ENCODE assay signal across 8 cellular contexts in genomic region chr6:26286168-26286854, GRCh38.
DNase-seq lines count a peak whose midpoint lies in the region; ATAC-seq and TF ChIP-seq lines count a peak whose summit lies in the region.

No MANE protein-coding gene starts in this region.

- peak overlapping the region; percentile 66 to 96 for H3K4me3 ChIP-seq in Panc1 (ENCODE audit: low read depth in 2 of 2, low read length in 2 of 2)

- H3K4me1 ChIP-seq in Panc1 (ENCODE audit: control insufficient read depth, insufficient read depth, low read length): peaks cover 12% of the 10 kb centered on the region; the same call in 1 of the 2 replicates

- peaks cover 5% of the 10 kb centered on the region for H3K27me3 Mint-ChIP-seq in nephron (ENCODE audit: low read depth)

- in situ Hi-C loops in Panc1 (cut with HindIII; ENCODE audit: low pct_unique_long_range_greater_than_20kb, low sequenced_read_pairs): no loop called here

- ATAC-seq in Panc1: peak; percentile 19; the same call in 1 of the 2 replicates

- POLR2A ChIA-PET in Panc1 (lab: Charles Lee) (interaction anchor here (0.6 to 2.6 kb wide), 7 partner anchors 68 to 242 kb away, joined by 3 to 23 read pairs (median 6); a partner anchor contains a TSS), GM10248 (lab: Yijun Ruan, JAX) (interaction anchor here (0.7 to 4.2 kb wide), 8 partner anchors 14 to 861 kb away, joined by 3 to 67 read pairs (median 9); a partner anchor contains a TSS)

- peak overlapping the region; percentile 86 to 97 (median 92) for H3K4me3 Mint-ChIP-seq in nephron

- intact Hi-C loops in Panc1 (cut with micrococcal nuclease; ENCODE audit: unreplicated experiment): loop anchor here (10.0 kb wide), 1 partner anchor 102 kb away; a partner anchor contains a TSS

- no peak for TF ChIP-seq RAD21 in Ishikawa (IDR thresholded peaks at IDR 0.05; ENCODE audit: low read depth)

- CTCF ChIA-PET in Panc1 (lab: Charles Lee) (no interaction called here), GM10248 (lab: Yijun Ruan, JAX) (interaction anchor here (1.5 to 3.0 kb wide), 2 partner anchors 12 to 16 kb away, joined by 4 to 18 read pairs; a partner anchor contains a TSS)

- H3K9me3 Mint-ChIP-seq in nephron: peaks cover 6% of the 10 kb centered on the region

- no peak for TF ChIP-seq CTCF in Panc1 (IDR thresholded peaks at IDR 0.05)
- TF ChIP-seq CTCF in nephron (IDR thresholded peaks at IDR 0.05; ENCODE audit: unreplicated experiment in 3 of 3): no peak
- TF ChIP-seq CTCF in GM10248 (IDR thresholded peaks at IDR 0.05; ENCODE audit: control extremely low read depth, extremely low read depth, low read depth, missing control alignments): no peak

- no peaks in the 10 kb centered on the region for H3K36me3 ChIP-seq in Panc1 (ENCODE audit: control insufficient read depth, insufficient read depth, low read length)

- DNase-seq in COLO829 (ENCODE audit: low spot score): peak; percentile 58
- no peak for DNase-seq in Panc1 (ENCODE audit: low read depth, low spot score)
- peak; percentile 65 for DNase-seq in activated T-helper 1 cell treated with Interleukin-2 at 50 U/mL for 16 hours (ENCODE audit: low read depth)
- DNase-seq in fibroblast of gingiva (ENCODE audit: low read depth): peak; percentile 63
- DNase-seq in GM10248 (ENCODE audit: extremely low spot score): no peak

- H3K9me3 ChIP-seq in Panc1 (ENCODE audit: control insufficient read depth, insufficient read depth, low read depth, low read length): peaks cover 12% of the 10 kb centered on the region; the same call in 1 of the 2 replicates

- BruUV-seq in Panc1 (replicated peaks; lab: Mats Ljungman, UMichigan): no TSS peak

- peaks cover 23% of the 10 kb centered on the region for H3K4me1 Mint-ChIP-seq in nephron

- H3K27me3 ChIP-seq in Panc1 (ENCODE audit: control insufficient read depth, insufficient read depth, low read length): no peaks in the 10 kb centered on the region

- H3K36me3 Mint-ChIP-seq in nephron (ENCODE audit: low read depth): peaks cover 5% of the 10 kb centered on the region

- peak overlapping the region; percentile 98 to 99 (median 99) for H3K27ac Mint-ChIP-seq in nephron

- H3K27ac ChIP-seq in Panc1 (ENCODE audit: low read length) (peak overlapping the region; percentile 95), temporal lobe (ENCODE audit: low read depth, low read length) (peak overlapping the region; percentile 76)

- TF ChIP-seq EP300 in Ishikawa (IDR thresholded peaks at IDR 0.05; ENCODE audit: borderline replicate concordance): no peak

TF ChIP-seq in Ishikawa, 13 proteins besides CTCF, POLR2A, EP300 and RAD21:
- TF ChIP-seq ZBTB7A (IDR thresholded peaks at IDR 0.05; ENCODE audit: low read depth) (no peak), NFIC (IDR thresholded peaks at IDR 0.05) (peak; percentile 30), TEAD4 (IDR thresholded peaks at IDR 0.05) (peak; percentile 93), TCF12 (IDR thresholded peaks at IDR 0.05; ENCODE audit: low read depth) (peak; percentile 23; the same call in 1 of the 2 replicates), REST (IDR thresholded peaks at IDR 0.05; ENCODE audit: low read depth) (no peak), USF1 (IDR thresholded peaks at IDR 0.05) (no peak)

Comparison
In these comparisons a context has a peak if more than half of its experiments do, and no peak if none do; other contexts are left out.
1. DNase-seq: peak in COLO829 (single experiment), activated T-helper 1 cell treated with Interleukin-2 at 50 U/mL for 16 hours (single experiment) and fibroblast of gingiva (single experiment); none in Panc1 (single experiment) and GM10248 (single experiment).